ENCODE assay signal across 10 cellular contexts in genomic region chr11:68610452-68611116, GRCh38.
DNase-seq lines count a peak whose midpoint lies in the region; ATAC-seq and TF ChIP-seq lines count a peak whose summit lies in the region.
"Had no signal": no experiment of that assay in that cellular context is flagged by ENCODE, and none has a peak within 500 bp of the region (broad histone marks: within the 10 kb centered on the region; RNA-seq: fewer than 3 reads in every experiment).

No MANE protein-coding gene starts in this region.

- H4K8ac ChIP-seq in mesendoderm (ENCODE audit: low read depth, low read length), result no peak overlapping the region

- WGBS in mesendoderm (ENCODE audit: extremely low coverage, insufficient coverage, low lambda C conversion rate), result no CpG with 5 or more reads among the region's 1 CpG
- WGBS in sigmoid colon, 2 donors, result 77 to 88% methylated on average over 1 of the region's 1 CpG

- TF ChIP-seq CTCF in LNCaP clone FGC (IDR thresholded peaks at IDR 0.05; ENCODE audit: control insufficient read depth, extremely low read depth, insufficient read depth) (peak; percentile 46), sigmoid colon (IDR thresholded peaks at IDR 0.05) (no peak), coronary artery (IDR thresholded peaks at IDR 0.05) (no peak)

- H3K4me1 ChIP-seq in mesendoderm (ENCODE audit: control insufficient read depth, low read depth, low read length) (no peaks in the 10 kb centered on the region), sigmoid colon (no peaks in the 10 kb centered on the region)

- no peak overlapping the region for H3K56ac ChIP-seq in mesendoderm (ENCODE audit: low read length)

- no peak overlapping the region for H2BK15ac ChIP-seq in mesendoderm (replicated peaks; ENCODE audit: low read depth)

- peaks cover 4% of the 10 kb centered on the region for H3K79me1 ChIP-seq in mesendoderm (ENCODE audit: low read length)

- H3K18ac ChIP-seq in mesendoderm (ENCODE audit: low read length), result no peak overlapping the region

- no peak overlapping the region for H3K9ac ChIP-seq in mesendoderm (ENCODE audit: low read length)

- no peak overlapping the region for H4K5ac ChIP-seq in mesendoderm (ENCODE audit: low read length)

- ATAC-seq in HG03520 (IDR thresholded peaks at IDR 0.05; ENCODE audit: unreplicated experiment), result no peak

- no peaks in the 10 kb centered on the region for H3K79me2 ChIP-seq in mesendoderm (ENCODE audit: control insufficient read depth, insufficient read depth, low read length)

- no peak overlapping the region for H3K4me2 ChIP-seq in mesendoderm (ENCODE audit: low read length)

- H2BK120ac ChIP-seq in mesendoderm (ENCODE audit: low read depth, low read length), result no peak overlapping the region

- no peak for TF ChIP-seq POLR2A in sigmoid colon (IDR thresholded peaks at IDR 0.05)

- H2BK5ac ChIP-seq in mesendoderm (ENCODE audit: low read length), result no peak overlapping the region

- H3K36me3 ChIP-seq in mesendoderm (ENCODE audit: control insufficient read depth, insufficient read depth, low read length) (peaks cover 19% of the 10 kb centered on the region), sigmoid colon (peaks cover 41 to 99% (median 60%) of the 10 kb centered on the region in 4 donors)

- no peak for TF ChIP-seq EP300 in sigmoid colon (IDR thresholded peaks at IDR 0.05)

- DNase-seq in AG20443 (ENCODE audit: low spot score) (peak; percentile 44), LNCaP clone FGC (ENCODE audit: low read depth) (no peak), cerebellar cortex (ENCODE audit: low spot score) (peak; percentile 24), mesendoderm (peak; percentile 63), sigmoid colon (no peak), coronary artery (ENCODE audit: low spot score) (no peak), NCI-H2029 treated with DMSO at 0.1 percent for 48 hours (lab: John Stamatoyannopoulos, UW) (no peak)
- DNase-seq: activated T-cell treated with anti-CD3 and anti-CD28 coated beads for 4 hours, MV-4-11 had no signal

- H2AK5ac ChIP-seq in mesendoderm (ENCODE audit: low read length), result no peak overlapping the region

- no peak overlapping the region for H3K4me3 ChIP-seq in LNCaP clone FGC (ENCODE audit: low read depth, low read length)
- no peak overlapping the region for H3K4me3 ChIP-seq in mesendoderm (ENCODE audit: low read length)
- H3K4me3 ChIP-seq in sigmoid colon, result no peak overlapping the region
- H3K4me3 ChIP-seq in coronary artery, result no peak overlapping the region

- no peak overlapping the region for H3K4ac ChIP-seq in mesendoderm (ENCODE audit: low read depth, low read length)

- H3K27ac ChIP-seq in mesendoderm (ENCODE audit: low read depth, low read length), result no peak overlapping the region
- no peak overlapping the region for H3K27ac ChIP-seq in sigmoid colon
- no peak overlapping the region for H3K27ac ChIP-seq in coronary artery

- no peak overlapping the region for H3K23ac ChIP-seq in mesendoderm (ENCODE audit: low read length)

- H3K27me3 ChIP-seq in mesendoderm (ENCODE audit: insufficient read depth, low read length, poor library complexity), result no peaks in the 10 kb centered on the region
- H3K27me3 ChIP-seq in sigmoid colon, result no peaks in the 10 kb centered on the region

- H3K9me3 ChIP-seq in sigmoid colon, result no peaks in the 10 kb centered on the region

- intact Hi-C loops in sigmoid colon (cut with DNase I), result no loop called here

Comparison
In these comparisons a context has a peak if more than half of its experiments do, and no peak if none do; other contexts are left out.
1. DNase-seq: peak in AG20443 (single experiment), cerebellar cortex (single experiment) and mesendoderm (single experiment); none in LNCaP clone FGC (single experiment), sigmoid colon (single experiment), coronary artery (single experiment) and NCI-H2029 treated with DMSO at 0.1 percent for 48 hours (single experiment).